12 cellular contexts compared by ENCODE assay signal in genomic region chr3:98763814-98764691, GRCh38. TPM values are rescaled to one million over a fixed set of nuclear protein-coding genes. Genes with fewer than 3 reads are reported as not detected.
A peak's percentile ranks its signal among the peaks of the same experiment; 100 is the strongest.
DNase-seq lines count a peak whose midpoint lies in the region; ATAC-seq, FAIRE-seq and TF ChIP-seq lines count a peak whose summit lies in the region.
"Had no signal": no experiment of that assay in that cellular context is flagged by ENCODE, and none has a peak within 500 bp of the region (broad histone marks: within the 10 kb centered on the region; RNA-seq: fewer than 3 reads in every experiment).

No MANE protein-coding gene starts in this region.

- H3K27ac Mint-ChIP-seq in natural killer cell treated with Interleukin-12 subunit alpha and Interleukin-12 subunit beta and Interleukin-15 and Interleukin-18, amount 100 ng/mL, for 72 hours = peak overlapping the region in 1 of 2 donors; percentile 39
- H3K27ac Mint-ChIP-seq in natural killer cell = no peak overlapping the region
- H3K27ac Mint-ChIP-seq in activated naive CD4-positive, alpha-beta T cell treated with anti-CD3 and anti-CD28 coated beads, Interleukin-2, amount 10 ng/mL, durations not matched to agents 7 days and 5 days = no peak overlapping the region

- H3K4me3 Mint-ChIP-seq in natural killer cell treated with Interleukin-12 subunit alpha and Interleukin-12 subunit beta and Interleukin-15 and Interleukin-18, amount 100 ng/mL, for 72 hours = peak overlapping the region; percentile 71
- H3K4me3 Mint-ChIP-seq in natural killer cell = no peak overlapping the region
- H3K4me3 Mint-ChIP-seq in activated naive CD4-positive, alpha-beta T cell treated with anti-CD3 and anti-CD28 coated beads, Interleukin-2, amount 10 ng/mL, durations not matched to agents 7 days and 5 days = no peak overlapping the region

- H3K36me3 ChIP-seq in bronchial epithelial cell (ENCODE audit: control insufficient read depth, insufficient read depth, low read length) (no peaks in the 10 kb centered on the region), mesodermal cell (ENCODE audit: control insufficient read depth, insufficient read depth, low read length) (peaks cover 37% of the 10 kb centered on the region)

- peak; percentile 18 for FAIRE-seq in bronchial epithelial cell (lab: Jason Lieb, UNC)
- FAIRE-seq: G401.6, GM19239 had no signal

- H3K36me3 Mint-ChIP-seq in natural killer cell treated with Interleukin-12 subunit alpha and Interleukin-12 subunit beta and Interleukin-15 and Interleukin-18, amount 100 ng/mL, for 72 hours = no peaks in the 10 kb centered on the region
- no peaks in the 10 kb centered on the region for H3K36me3 Mint-ChIP-seq in natural killer cell
- no peaks in the 10 kb centered on the region for H3K36me3 Mint-ChIP-seq in activated naive CD4-positive, alpha-beta T cell treated with anti-CD3 and anti-CD28 coated beads, Interleukin-2, amount 10 ng/mL, durations not matched to agents 7 days and 5 days

- intact Hi-C loops in natural killer cell (cut with micrococcal nuclease) = no loop called here

- 68 to 75% methylated on average over 4 of the region's 8 CpGs for WGBS in mesodermal cell (ENCODE audit: insufficient coverage in 2 of 2), 2 experiments

- no peak for ATAC-seq in natural killer cell treated with Interleukin-12 subunit alpha and Interleukin-12 subunit beta and Interleukin-15 and Interleukin-18, amount 100 ng/mL, for 72 hours
- ATAC-seq in natural killer cell = no peak

- CTCF ChIA-PET in activated naive CD4-positive, alpha-beta T cell treated with anti-CD3 and anti-CD28 coated beads, Interleukin-2, amount 10 ng/mL, durations not matched to agents 7 days and 5 days (lab: Charles Lee) = interaction anchor here (0.5 kb wide), 1 partner anchor 67 kb away, joined by 3 read pairs; no protein-coding TSS in a partner anchor

- no peak overlapping the region for H3K4me3 ChIP-seq in bronchial epithelial cell (ENCODE audit: low read depth, low read length)
- H3K4me3 ChIP-seq in mesodermal cell (ENCODE audit: extremely low read depth, insufficient read depth, low read length, poor library complexity, severe bottlenecking) = no peak overlapping the region

- H3K4me1 Mint-ChIP-seq in natural killer cell treated with Interleukin-12 subunit alpha and Interleukin-12 subunit beta and Interleukin-15 and Interleukin-18, amount 100 ng/mL, for 72 hours (ENCODE audit: low read depth in 2 of 2) = peaks cover 0 to 6% of the 10 kb centered on the region in 2 donors
- H3K4me1 Mint-ChIP-seq in natural killer cell = no peaks in the 10 kb centered on the region
- H3K4me1 Mint-ChIP-seq in activated naive CD4-positive, alpha-beta T cell treated with anti-CD3 and anti-CD28 coated beads, Interleukin-2, amount 10 ng/mL, durations not matched to agents 7 days and 5 days = peaks cover 2% of the 10 kb centered on the region

- H3K9me3 Mint-ChIP-seq in natural killer cell treated with Interleukin-12 subunit alpha and Interleukin-12 subunit beta and Interleukin-15 and Interleukin-18, amount 100 ng/mL, for 72 hours = no peaks in the 10 kb centered on the region
- H3K9me3 Mint-ChIP-seq in natural killer cell = no peaks in the 10 kb centered on the region
- H3K9me3 Mint-ChIP-seq in activated naive CD4-positive, alpha-beta T cell treated with anti-CD3 and anti-CD28 coated beads, Interleukin-2, amount 10 ng/mL, durations not matched to agents 7 days and 5 days = no peaks in the 10 kb centered on the region

- H3K27ac ChIP-seq in mesodermal cell (ENCODE audit: low read depth, low read length, severe bottlenecking) = peak overlapping the region; percentile 7

- H3K27me3 Mint-ChIP-seq in natural killer cell treated with Interleukin-12 subunit alpha and Interleukin-12 subunit beta and Interleukin-15 and Interleukin-18, amount 100 ng/mL, for 72 hours = peaks cover 12 to 28% of the 10 kb centered on the region in 2 donors
- peaks cover 3 to 18% of the 10 kb centered on the region in 2 donors for H3K27me3 Mint-ChIP-seq in natural killer cell (ENCODE audit: low read depth in 2 of 2)
- H3K27me3 Mint-ChIP-seq in activated naive CD4-positive, alpha-beta T cell treated with anti-CD3 and anti-CD28 coated beads, Interleukin-2, amount 10 ng/mL, durations not matched to agents 7 days and 5 days = peaks cover 17% of the 10 kb centered on the region

- H3K27me3 ChIP-seq in bronchial epithelial cell (ENCODE audit: control insufficient read depth, insufficient read depth, low read length) = no peaks in the 10 kb centered on the region

- no peaks in the 10 kb centered on the region for H3K9me3 ChIP-seq in mesodermal cell (ENCODE audit: control insufficient read depth, low read length)

- H3K4me1 ChIP-seq in mesodermal cell (ENCODE audit: control insufficient read depth, insufficient read depth, low read length, poor library complexity, severe bottlenecking) = peaks cover 22% of the 10 kb centered on the region

- no peak for DNase-seq in natural killer cell treated with Interleukin-12 subunit alpha and Interleukin-12 subunit beta and Interleukin-15 and Interleukin-18, amount 100 ng/mL, for 72 hours (ENCODE audit: low spot score)
- no peak for DNase-seq in natural killer cell
- DNase-seq in bronchial epithelial cell (ENCODE audit: low read depth) = no peak
- no peak for DNase-seq in activated naive CD4-positive, alpha-beta T cell treated with anti-CD3 and anti-CD28 coated beads, Interleukin-2, amount 10 ng/mL, durations not matched to agents 7 days and 5 days
- DNase-seq in nucleus accumbens (lab: John Stamatoyannopoulos, UW) = no peak
- no peak for DNase-seq in germinal center (ENCODE audit: low spot score)
- no peak for DNase-seq in AG20443 (ENCODE audit: low spot score)
- DNase-seq: NCI-H1436 treated with DMSO at 0.1 percent for 48 hours; stimulated activated naive CD8-positive, alpha-beta T cell treated with anti-CD3 and anti-CD28 coated beads, Interleukin-15, Interleukin-2, amounts not matched to agents 100 U/mL and 50 U/mL, for 24 hours had no signal

- TF ChIP-seq CTCF in natural killer cell (IDR thresholded peaks at IDR 0.05) (no peak), bronchial epithelial cell (IDR thresholded peaks at IDR 0.05; ENCODE audit: insufficient read depth, low read length, severe bottlenecking) (no peak)

RNA-seq across cellular contexts. Expression of gene ST3GAL6, which starts 0.9 kb away (rescaled TPM):
- total RNA-seq in natural killer cell treated with Interleukin-12 subunit alpha and Interleukin-12 subunit beta and Interleukin-15 and Interleukin-18, amount 100 ng/mL, for 72 hours = not detected
- total RNA-seq in natural killer cell (1 to 10 TPM in 2 of 3 donors, under 1 TPM in 1; 0.38 to 3.7 (median 1.4) TPM), bronchial epithelial cell (2.9 and 5.4 TPM in 2 replicates)
- polyA plus RNA-seq in mesodermal cell (2013, experiment 1 of 2) = 50.5 TPM
- polyA plus RNA-seq in mesodermal cell (2013, experiment 2 of 2) = 55.3 TPM
